In genomic region chr5:145708169-145708568, GRCh38 we compare ENCODE assay signal across 26 cellular contexts.
DNase-seq lines count a peak whose midpoint lies in the region; ATAC-seq, FAIRE-seq and TF ChIP-seq lines count a peak whose summit lies in the region.
"Had no signal": no experiment of that assay in that cellular context is flagged by ENCODE, and none has a peak within 500 bp of the region (broad histone marks: within the 10 kb centered on the region; RNA-seq: fewer than 3 reads in every experiment).

No MANE protein-coding gene starts in this region.

- H3K36me3 ChIP-seq in HEK293 (ENCODE audit: control insufficient read depth in 2 of 2, insufficient read depth in 1 of 2, low read length in 2 of 2) (no peaks in the 10 kb centered on the region), kidney (ENCODE audit: control insufficient read depth in 1 of 2, insufficient read depth in 2 of 2, low read length in 2 of 2) (no peaks in the 10 kb centered on the region), gastroesophageal sphincter (no peaks in the 10 kb centered on the region)
- H3K36me3 ChIP-seq: BE2C, BLaER1 had no signal

- no peak overlapping the region for H3K9ac ChIP-seq in kidney (ENCODE audit: low read length in 2 of 2)
- H3K9ac ChIP-seq: BLaER1 had no signal

- no peak for TF ChIP-seq POLR2A in gastroesophageal sphincter (IDR thresholded peaks at IDR 0.05)

- TF ChIP-seq EP300 in gastroesophageal sphincter (IDR thresholded peaks at IDR 0.05) = no peak

- H3K27me3 ChIP-seq in gastroesophageal sphincter = no peaks in the 10 kb centered on the region
- H3K27me3 ChIP-seq: BE2C, BLaER1 had no signal

- no peaks in the 10 kb centered on the region for H3K9me3 ChIP-seq in HEK293 (ENCODE audit: control insufficient read depth, insufficient read depth, low read depth, low read length)
- H3K9me3 ChIP-seq in kidney (ENCODE audit: control insufficient read depth in 1 of 2, low read length in 2 of 2) = no peaks in the 10 kb centered on the region
- no peaks in the 10 kb centered on the region for H3K9me3 ChIP-seq in gastroesophageal sphincter
- H3K9me3 ChIP-seq: BE2C, BLaER1 had no signal

- no peak for ATAC-seq in gastroesophageal sphincter

- intact Hi-C loops in kidney (cut with DNase I) = no loop called here

- H3K4me1 ChIP-seq in HEK293 (ENCODE audit: control insufficient read depth, insufficient read depth, low read length) = no peaks in the 10 kb centered on the region
- no peaks in the 10 kb centered on the region for H3K4me1 ChIP-seq in kidney (ENCODE audit: control insufficient read depth in 1 of 2, insufficient read depth in 1 of 2, low read depth in 1 of 2, low read length in 2 of 2)
- no peaks in the 10 kb centered on the region for H3K4me1 ChIP-seq in gastroesophageal sphincter
- H3K4me1 ChIP-seq: BE2C, BLaER1 had no signal

- POLR2A ChIA-PET in HEK293 (lab: Yijun Ruan, JAX) = no interaction called here

- H3K27ac ChIP-seq in HEK293 (ENCODE audit: extremely low read depth, low read depth, low read length) (no peak overlapping the region), kidney (ENCODE audit: low read depth in 2 of 2, low read length in 2 of 2) (no peak overlapping the region), gastroesophageal sphincter (no peak overlapping the region)
- H3K27ac ChIP-seq: 22Rv1, BLaER1 had no signal

- TF ChIP-seq CTCF in HEK293 (tag by site-specific recombination; IDR thresholded peaks at IDR 0.05) (no peak), kidney (IDR thresholded peaks at IDR 0.05; ENCODE audit: borderline replicate concordance, extremely low read depth, insufficient read depth) (no peak), gastroesophageal sphincter (IDR thresholded peaks at IDR 0.05) (no peak)

- no peak for DNase-seq in kidney
- DNase-seq in NCI-H524 (lab: John Stamatoyannopoulos, UW) = no peak
- DNase-seq in glomerular visceral epithelial cell (ENCODE audit: extremely low spot score) = no peak
- no peak for DNase-seq in NCI-H1417 treated with DMSO at 0.1 percent for 48 hours (lab: John Stamatoyannopoulos, UW)
- DNase-seq: ACHN; BE2C; C1 segment of cervical spinal cord; CD4-positive, alpha-beta memory T cell; CD4-positive, CD25-positive, alpha-beta regulatory T cell; CD8-positive, alpha-beta memory T cell; COR-L47; DMS 273 treated with DMSO at 0.1 percent for 48 hours; DMS153; DMS53; DMS79; DND-41; EL; GF-D8 had no signal

- peak; percentile 53 for FAIRE-seq in A204.1 (lab: Jason Lieb, UNC)
- peak; percentile 70 for FAIRE-seq in colon (lab: Jason Lieb, UNC)
- FAIRE-seq in kidney (lab: Jason Lieb, UNC) = peak; percentile 60
- FAIRE-seq: GM12891, GM19239 had no signal

- CTCF ChIA-PET in HEK293 (lab: Yijun Ruan, JAX) = interaction anchor here (1.3 to 2.1 kb wide), 3 partner anchors 10 to 28 kb away, joined by 3 to 7 read pairs (median 6); no protein-coding TSS in a partner anchor

- no peak overlapping the region for H3K4me3 ChIP-seq in HEK293 (ENCODE audit: low read depth, low read length)
- H3K4me3 ChIP-seq in kidney (ENCODE audit: low read length in 2 of 2) = no peak overlapping the region
- H3K4me3 ChIP-seq in gastroesophageal sphincter = no peak overlapping the region
- H3K4me3 ChIP-seq: BLaER1 had no signal

TF ChIP-seq in HEK293, 187 proteins besides CTCF, POLR2A, EP300 and RAD21:
- no peak for TF ChIP-seq ZNF843 (tag by site-specific recombination; IDR thresholded peaks at IDR 0.05)
- TF ChIP-seq ZNF768 (tag by site-specific recombination; IDR thresholded peaks at IDR 0.05) = 0 out of 2 replicates have a peak, but pooled peaks have one; percentile 34
